ENCODE assay signal across 21 cellular contexts in the genomic region with DNA sequence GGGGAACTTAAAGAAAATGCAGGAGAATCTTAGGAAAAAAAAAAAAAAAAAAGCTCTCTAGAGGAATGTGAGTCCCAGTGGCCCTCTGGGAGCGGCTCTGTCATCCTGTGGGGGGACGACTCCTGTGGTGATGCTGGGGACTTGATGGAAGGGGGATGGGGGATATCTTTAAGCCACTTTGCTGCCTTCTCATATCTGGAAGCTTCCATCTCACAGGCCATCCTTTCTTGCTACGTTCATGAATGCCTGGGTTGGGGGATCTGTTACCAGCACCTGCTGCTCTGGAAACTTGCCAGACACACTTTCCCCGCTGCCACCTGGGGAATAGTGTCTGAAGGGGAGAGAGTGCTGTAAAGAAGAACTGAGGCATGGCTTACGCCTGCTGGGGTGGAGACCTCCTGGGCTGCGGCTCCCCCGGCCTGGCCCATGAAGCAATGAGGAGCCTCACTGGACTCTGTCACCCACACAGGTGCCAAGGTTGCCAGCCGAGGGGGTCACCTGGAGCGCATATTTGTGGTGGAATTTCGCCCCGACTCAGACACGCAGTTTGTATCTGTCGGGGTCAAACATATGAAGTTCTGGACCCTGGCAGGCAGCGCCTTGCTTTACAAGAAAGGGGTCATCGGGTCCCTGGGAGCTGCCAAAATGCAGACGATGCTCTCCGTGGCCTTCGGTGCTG.
A peak's percentile ranks its signal among the peaks of the same experiment; 100 is the strongest.
DNase-seq lines count a peak whose midpoint lies in the region; ATAC-seq, FAIRE-seq and TF ChIP-seq lines count a peak whose summit lies in the region.
"Had no signal": no experiment of that assay in that cellular context is flagged by ENCODE, and none has a peak within 500 bp of the region (broad histone marks: within the 10 kb centered on the region; RNA-seq: fewer than 3 reads in every experiment).

No MANE protein-coding gene starts in this region.

- ATAC-seq in K562 (peak; percentile 14; the same call in 2 of the 3 replicates), Right ventricle myocardium superior (ENCODE audit: poor library complexity) (no peak)
- ATAC-seq in effector memory CD8-positive, alpha-beta T cell (replicated peaks) = no peak
- ATAC-seq: activated CD4-positive, CD25-positive, alpha-beta regulatory T cell treated with anti-CD3 and anti-CD28 coated beads, Interleukin-2, amount 50 U/mL, for 24 hours; body of pancreas; naive thymus-derived CD8-positive, alpha-beta T cell; stimulated activated naive CD8-positive, alpha-beta T cell treated with anti-CD3 and anti-CD28 coated beads, Interleukin-15, amount 100 ng/mL, for 72 hours; upper lobe of right lung had no signal

- in situ Hi-C loops in K562 (cut with MboI) = no loop called here

- no peak overlapping the region for H3K4me3 Mint-ChIP-seq in effector memory CD8-positive, alpha-beta T cell
- H3K4me3 Mint-ChIP-seq: activated naive CD8-positive, alpha-beta T cell treated with anti-CD3 and anti-CD28 coated beads, Interleukin-2, amount 10 ng/mL, durations not matched to agents 7 days and 5 days; activated T-helper 1 cell treated with anti-CD3 and anti-CD28 coated beads, Interleukin-12 subunit alpha, Interleukin-12 subunit beta, Interleukin-2, Interleukin-4 antibody, amounts not matched to agents 30 ng/mL and 10 ng/mL and 1 ng/mL, durations not matched to agents 14 hours and 24 hours and 36 hours; memory B cell; naive thymus-derived CD8-positive, alpha-beta T cell; stimulated activated naive CD8-positive, alpha-beta T cell treated with anti-CD3 and anti-CD28 coated beads, Interleukin-15, amount 100 ng/mL, for 72 hours; T-helper 2 cell treated with Interferon-gamma antibody and Interleukin-4, amounts not matched to agents 5 μg/mL and 100 μg/mL, for 36 hours had no signal

- H3K27me3 ChIP-seq in BLaER1 = no peaks in the 10 kb centered on the region
- no peaks in the 10 kb centered on the region; a peak in 1 of 5 replicates for H3K27me3 ChIP-seq in K562 (ENCODE audit: control insufficient read depth in 2 of 2, insufficient read depth in 2 of 2, low read length in 2 of 2)
- H3K27me3 ChIP-seq: body of pancreas, SJCRH30, upper lobe of right lung had no signal

- no peaks in the 10 kb centered on the region for H3K9me3 Mint-ChIP-seq in effector memory CD8-positive, alpha-beta T cell
- H3K9me3 Mint-ChIP-seq: activated naive CD8-positive, alpha-beta T cell treated with anti-CD3 and anti-CD28 coated beads, Interleukin-2, amount 10 ng/mL, durations not matched to agents 7 days and 5 days; activated T-helper 1 cell treated with anti-CD3 and anti-CD28 coated beads, Interleukin-12 subunit alpha, Interleukin-12 subunit beta, Interleukin-2, Interleukin-4 antibody, amounts not matched to agents 30 ng/mL and 10 ng/mL and 1 ng/mL, durations not matched to agents 14 hours and 24 hours and 36 hours; naive thymus-derived CD8-positive, alpha-beta T cell; stimulated activated naive CD8-positive, alpha-beta T cell treated with anti-CD3 and anti-CD28 coated beads, Interleukin-15, amount 100 ng/mL, for 72 hours; T-helper 2 cell treated with Interferon-gamma antibody and Interleukin-4, amounts not matched to agents 5 μg/mL and 100 μg/mL, for 36 hours had no signal

- no peak for TF ChIP-seq RAD21 in K562 (CRISPR knock-in tag; conservative IDR thresholded peaks at IDR 0.05 in 1 of 2, IDR thresholded peaks at IDR 0.05 in 1 of 2)

- FAIRE-seq in K562 (lab: Jason Lieb, UNC) = no peak

- H3K4me1 ChIP-seq in BLaER1 (peaks cover 20% of the 10 kb centered on the region), K562 (replicated peaks in 1 of 2; ENCODE audit: control insufficient read depth in 2 of 2, insufficient read depth in 2 of 2, low read length in 2 of 2) (peaks cover 35 to 43% of the 10 kb centered on the region in 2 experiments)
- H3K4me1 ChIP-seq: SJCRH30 had no signal

- H3K27me3 Mint-ChIP-seq in effector memory CD8-positive, alpha-beta T cell = no peaks in the 10 kb centered on the region
- H3K27me3 Mint-ChIP-seq: activated naive CD8-positive, alpha-beta T cell treated with anti-CD3 and anti-CD28 coated beads, Interleukin-2, amount 10 ng/mL, durations not matched to agents 7 days and 5 days; memory B cell; naive thymus-derived CD8-positive, alpha-beta T cell had no signal

- H3K79me2 ChIP-seq in K562 (ENCODE audit: control insufficient read depth, insufficient read depth, low read length) = no peaks in the 10 kb centered on the region

- DNase-seq in GM10248 (ENCODE audit: extremely low spot score) (peak; percentile 8), NCI-H2171 treated with DMSO at 0.1 percent for 48 hours (lab: John Stamatoyannopoulos, UW) (peak; percentile 93), K562 (ENCODE audit: extremely low read depth in 1 of 4, low spot score in 3 of 4) (peak; percentile 32 to 72 (median 48)), Right ventricle myocardium superior (no peak), RKO (ENCODE audit: low spot score) (no peak)
- DNase-seq in effector memory CD8-positive, alpha-beta T cell = no peak
- DNase-seq in activated T-cell treated with anti-CD3 and anti-CD28 coated beads, Interleukin-2, amount 50 U/mL, for 1 hour = no peak
- DNase-seq: activated naive CD8-positive, alpha-beta T cell treated with anti-CD3 and anti-CD28 coated beads, Interleukin-2, amount 10 ng/mL, durations not matched to agents 7 days and 5 days; body of pancreas; Calu3; hippocampal formation; naive thymus-derived CD8-positive, alpha-beta T cell; stimulated activated CD4-positive, alpha-beta T cell treated with anti-CD3 and anti-CD28 coated beads, Interleukin-2, amount 100 ng/mL, for 24 hours; stimulated activated naive CD8-positive, alpha-beta T cell treated with anti-CD3 and anti-CD28 coated beads, Interleukin-15, amount 100 ng/mL, for 72 hours; upper lobe of right lung had no signal

- H3K27ac ChIP-seq in BLaER1 (no peak overlapping the region), K562 (ENCODE audit: extremely low read depth, low read depth, low read length) (no peak overlapping the region)
- H3K27ac ChIP-seq: body of pancreas, SJCRH30, upper lobe of right lung had no signal

- 78% methylated on average over 18 of the region's 18 CpGs for WGBS in K562 (ENCODE audit: insufficient coverage, low coverage, missing lambda C conversion rate)

- no peaks in the 10 kb centered on the region for H3K36me3 Mint-ChIP-seq in effector memory CD8-positive, alpha-beta T cell (ENCODE audit: insufficient read depth)
- H3K36me3 Mint-ChIP-seq: naive thymus-derived CD8-positive, alpha-beta T cell had no signal

- H3K4me2 ChIP-seq in BLaER1 (peak overlapping the region; percentile 11; the same call in 1 of the 2 replicates), K562 (ENCODE audit: insufficient read depth, low read length) (no peak overlapping the region; the same call in 1 of the 2 replicates)

- peaks cover 0 to 2% of the 10 kb centered on the region in 2 donors for H3K4me1 Mint-ChIP-seq in effector memory CD8-positive, alpha-beta T cell (ENCODE audit: low read depth in 2 of 2)
- H3K4me1 Mint-ChIP-seq: naive thymus-derived CD8-positive, alpha-beta T cell; stimulated activated naive CD8-positive, alpha-beta T cell treated with anti-CD3 and anti-CD28 coated beads, Interleukin-15, amount 100 ng/mL, for 72 hours had no signal

- H3K9me3 ChIP-seq in BLaER1 = no peaks in the 10 kb centered on the region
- H3K9me3 ChIP-seq in K562 (replicated peaks; ENCODE audit: control insufficient read depth, insufficient read depth, low read depth, low read length) = no peaks in the 10 kb centered on the region
- H3K9me3 ChIP-seq: body of pancreas, SJCRH30, upper lobe of right lung had no signal

- H3K9ac ChIP-seq in BLaER1 (no peak overlapping the region), K562 (ENCODE audit: insufficient read depth in 1 of 2, low read depth in 2 of 2, low read length in 2 of 2) (peak overlapping the region; percentile 31 to 78; a peak in 2 of 4 replicates)

- TF ChIP-seq POLR2A in K562 (conservative IDR thresholded peaks at IDR 0.05) = no peak

- H2AFZ ChIP-seq in K562 (ENCODE audit: low read depth, low read length) = peak overlapping the region; percentile 90

- TF ChIP-seq EP300 in K562 (IDR thresholded peaks at IDR 0.05; ENCODE audit: low read length) = no peak

- TF ChIP-seq CTCF in GM10248 (IDR thresholded peaks at IDR 0.05; ENCODE audit: control extremely low read depth, extremely low read depth, low read depth, missing control alignments) = no peak
- no peak for TF ChIP-seq CTCF in K562 (IDR thresholded peaks at IDR 0.05 in 2 of 3, conservative IDR thresholded peaks at IDR 0.05 in 1 of 3; ENCODE audit: insufficient read depth in 2 of 3, low read depth in 1 of 3, low read length in 3 of 3)

- no peaks in the 10 kb centered on the region for H3K36me3 ChIP-seq in BLaER1
- no peaks in the 10 kb centered on the region for H3K36me3 ChIP-seq in K562 (ENCODE audit: control insufficient read depth, insufficient read depth, low read length)
- H3K36me3 ChIP-seq: SJCRH30, upper lobe of right lung had no signal

- CTCF ChIA-PET in GM10248 (lab: Yijun Ruan, JAX) = interaction anchor here (1.4 to 2.5 kb wide), 5 partner anchors 8 to 56 kb away, joined by 3 to 8 read pairs (median 7); no protein-coding TSS in a partner anchor
- CTCF ChIA-PET in K562 (lab: Yijun Ruan, JAX; ENCODE audit: low intra/inter-chr PET ratio) = no interaction called here

- no TSS peak for BruUV-seq in K562 (replicated peaks; lab: Mats Ljungman, UMichigan)

- no peak overlapping the region for H3K27ac Mint-ChIP-seq in effector memory CD8-positive, alpha-beta T cell
- H3K27ac Mint-ChIP-seq: activated naive CD8-positive, alpha-beta T cell treated with anti-CD3 and anti-CD28 coated beads, Interleukin-2, amount 10 ng/mL, durations not matched to agents 7 days and 5 days; activated T-helper 1 cell treated with anti-CD3 and anti-CD28 coated beads, Interleukin-12 subunit alpha, Interleukin-12 subunit beta, Interleukin-2, Interleukin-4 antibody, amounts not matched to agents 30 ng/mL and 10 ng/mL and 1 ng/mL, durations not matched to agents 14 hours and 24 hours and 36 hours; memory B cell; T-helper 2 cell treated with Interferon-gamma antibody and Interleukin-4, amounts not matched to agents 5 μg/mL and 100 μg/mL, for 36 hours had no signal

- H3K4me3 ChIP-seq in BLaER1 = no peak overlapping the region
- H3K4me3 ChIP-seq in K562 = no peak overlapping the region
- H3K4me3 ChIP-seq: body of pancreas, SJCRH30, upper lobe of right lung had no signal

- POLR2A ChIA-PET in GM10248 (lab: Yijun Ruan, JAX) = interaction anchor here (0.7 kb wide), 1 partner anchor 22 kb away, joined by 6 read pairs; no protein-coding TSS in a partner anchor
- POLR2A ChIA-PET in K562 (lab: Yijun Ruan, JAX) = interaction anchor here (0.6 to 2.7 kb wide), 7 partner anchors 8 to 237 kb away, joined by 3 to 16 read pairs (median 9); no protein-coding TSS in a partner anchor

- no peaks in the 10 kb centered on the region for H4K20me1 ChIP-seq in BLaER1
- H4K20me1 ChIP-seq in K562 (replicated peaks; ENCODE audit: control insufficient read depth, insufficient read depth, low read length) = no peaks in the 10 kb centered on the region

- intact Hi-C loops in K562 (cut with micrococcal nuclease) = no loop called here
- intact Hi-C loops in Right ventricle myocardium superior (cut with DNase I) = no loop called here

- no peaks in the 10 kb centered on the region for H3K9me1 ChIP-seq in K562 (ENCODE audit: control insufficient read depth, insufficient read depth, low read length)

TF ChIP-seq in K562, 482 proteins besides CTCF, POLR2A, EP300 and RAD21 (continues in another document):
- TF ChIP-seq TAL1 (IDR thresholded peaks at IDR 0.05) = peak; percentile 26; the same call in 1 of the 2 replicates
- TF ChIP-seq ARID1B (IDR thresholded peaks at IDR 0.05) = 0 out of 2 replicates have a peak, but pooled peaks have one; percentile 17

Comparison
In these comparisons a context has a peak if more than half of its experiments do, and no peak if none do; other contexts are left out.
1. DNase-seq: peak in GM10248 (single experiment), NCI-H2171 treated with DMSO at 0.1 percent for 48 hours (single experiment) and K562 (4 of 4); none in Right ventricle myocardium superior (single experiment), RKO (single experiment), effector memory CD8-positive, alpha-beta T cell (0 of 3) and activated T-cell treated with anti-CD3 and anti-CD28 coated beads, Interleukin-2, amount 50 U/mL, for 1 hour (single experiment).